In the genomic region with DNA sequence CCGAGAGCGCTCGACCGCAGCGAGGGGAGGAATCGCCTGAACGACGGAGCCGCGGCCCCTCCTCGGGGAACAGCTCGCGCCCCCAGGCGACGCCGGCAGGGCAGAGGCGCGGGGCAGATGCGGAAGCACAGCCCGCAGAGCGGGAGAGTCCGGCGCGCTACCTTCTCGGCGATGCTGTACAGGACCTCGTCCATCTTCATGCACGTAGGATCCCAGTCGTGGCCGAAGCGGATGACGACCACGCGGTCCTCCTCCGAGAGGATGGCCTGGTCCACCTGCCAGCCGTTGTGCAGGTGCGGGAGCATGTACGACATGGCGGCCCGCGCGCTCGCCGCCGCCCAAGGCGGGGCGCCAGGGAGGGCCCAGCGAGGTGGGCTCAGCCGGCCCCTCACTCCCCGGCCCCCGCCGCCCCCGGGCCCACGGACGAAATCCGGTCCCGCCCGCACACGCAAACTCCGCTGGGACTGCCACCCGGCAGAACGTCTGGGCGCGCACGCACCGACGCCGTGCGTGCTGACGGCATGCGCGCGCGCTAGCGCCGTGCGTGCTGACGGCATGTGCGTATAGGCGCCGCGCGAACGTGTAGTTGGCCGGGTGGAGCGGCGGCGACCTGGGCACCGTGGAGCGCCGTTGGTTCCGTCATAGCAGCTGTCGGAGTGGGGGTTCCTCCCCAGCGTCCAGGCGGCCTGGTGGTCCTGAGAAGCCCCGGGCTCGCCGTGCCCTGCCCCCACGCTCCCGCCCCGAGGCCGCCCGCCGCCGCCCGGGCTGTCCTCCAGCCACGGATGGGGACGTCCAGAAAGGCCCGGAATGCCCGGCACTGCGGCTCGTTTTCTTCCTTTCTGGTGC, we compare ENCODE assay signal across 1 cellular context.
TF ChIP-seq lines count a peak whose summit lies in the region.

A gene with protein sequence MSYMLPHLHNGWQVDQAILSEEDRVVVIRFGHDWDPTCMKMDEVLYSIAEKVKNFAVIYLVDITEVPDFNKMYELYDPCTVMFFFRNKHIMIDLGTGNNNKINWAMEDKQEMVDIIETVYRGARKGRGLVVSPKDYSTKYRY (minus strand): TSS at position 485 of the 846 bp plus-strand sequence. CDS start 171 bp downstream, at position 314.

TF ChIP-seq in WTC11, 78 proteins besides CTCF, POLR2A, EP300 and RAD21 (continued from another document and continues in another):
- TF ChIP-seq, protein P1, sequence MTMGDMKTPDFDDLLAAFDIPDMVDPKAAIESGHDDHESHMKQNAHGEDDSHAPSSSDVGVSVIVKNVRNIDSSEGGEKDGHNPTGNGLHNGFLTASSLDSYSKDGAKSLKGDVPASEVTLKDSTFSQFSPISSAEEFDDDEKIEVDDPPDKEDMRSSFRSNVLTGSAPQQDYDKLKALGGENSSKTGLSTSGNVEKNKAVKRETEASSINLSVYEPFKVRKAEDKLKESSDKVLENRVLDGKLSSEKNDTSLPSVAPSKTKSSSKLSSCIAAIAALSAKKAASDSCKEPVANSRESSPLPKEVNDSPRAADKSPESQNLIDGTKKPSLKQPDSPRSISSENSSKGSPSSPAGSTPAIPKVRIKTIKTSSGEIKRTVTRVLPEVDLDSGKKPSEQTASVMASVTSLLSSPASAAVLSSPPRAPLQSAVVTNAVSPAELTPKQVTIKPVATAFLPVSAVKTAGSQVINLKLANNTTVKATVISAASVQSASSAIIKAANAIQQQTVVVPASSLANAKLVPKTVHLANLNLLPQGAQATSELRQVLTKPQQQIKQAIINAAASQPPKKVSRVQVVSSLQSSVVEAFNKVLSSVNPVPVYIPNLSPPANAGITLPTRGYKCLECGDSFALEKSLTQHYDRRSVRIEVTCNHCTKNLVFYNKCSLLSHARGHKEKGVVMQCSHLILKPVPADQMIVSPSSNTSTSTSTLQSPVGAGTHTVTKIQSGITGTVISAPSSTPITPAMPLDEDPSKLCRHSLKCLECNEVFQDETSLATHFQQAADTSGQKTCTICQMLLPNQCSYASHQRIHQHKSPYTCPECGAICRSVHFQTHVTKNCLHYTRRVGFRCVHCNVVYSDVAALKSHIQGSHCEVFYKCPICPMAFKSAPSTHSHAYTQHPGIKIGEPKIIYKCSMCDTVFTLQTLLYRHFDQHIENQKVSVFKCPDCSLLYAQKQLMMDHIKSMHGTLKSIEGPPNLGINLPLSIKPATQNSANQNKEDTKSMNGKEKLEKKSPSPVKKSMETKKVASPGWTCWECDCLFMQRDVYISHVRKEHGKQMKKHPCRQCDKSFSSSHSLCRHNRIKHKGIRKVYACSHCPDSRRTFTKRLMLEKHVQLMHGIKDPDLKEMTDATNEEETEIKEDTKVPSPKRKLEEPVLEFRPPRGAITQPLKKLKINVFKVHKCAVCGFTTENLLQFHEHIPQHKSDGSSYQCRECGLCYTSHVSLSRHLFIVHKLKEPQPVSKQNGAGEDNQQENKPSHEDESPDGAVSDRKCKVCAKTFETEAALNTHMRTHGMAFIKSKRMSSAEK (CRISPR knock-in tag; IDR thresholded peaks at IDR 0.05; ENCODE audit: borderline replicate concordance), result no peak
- TF ChIP-seq, protein P2, sequence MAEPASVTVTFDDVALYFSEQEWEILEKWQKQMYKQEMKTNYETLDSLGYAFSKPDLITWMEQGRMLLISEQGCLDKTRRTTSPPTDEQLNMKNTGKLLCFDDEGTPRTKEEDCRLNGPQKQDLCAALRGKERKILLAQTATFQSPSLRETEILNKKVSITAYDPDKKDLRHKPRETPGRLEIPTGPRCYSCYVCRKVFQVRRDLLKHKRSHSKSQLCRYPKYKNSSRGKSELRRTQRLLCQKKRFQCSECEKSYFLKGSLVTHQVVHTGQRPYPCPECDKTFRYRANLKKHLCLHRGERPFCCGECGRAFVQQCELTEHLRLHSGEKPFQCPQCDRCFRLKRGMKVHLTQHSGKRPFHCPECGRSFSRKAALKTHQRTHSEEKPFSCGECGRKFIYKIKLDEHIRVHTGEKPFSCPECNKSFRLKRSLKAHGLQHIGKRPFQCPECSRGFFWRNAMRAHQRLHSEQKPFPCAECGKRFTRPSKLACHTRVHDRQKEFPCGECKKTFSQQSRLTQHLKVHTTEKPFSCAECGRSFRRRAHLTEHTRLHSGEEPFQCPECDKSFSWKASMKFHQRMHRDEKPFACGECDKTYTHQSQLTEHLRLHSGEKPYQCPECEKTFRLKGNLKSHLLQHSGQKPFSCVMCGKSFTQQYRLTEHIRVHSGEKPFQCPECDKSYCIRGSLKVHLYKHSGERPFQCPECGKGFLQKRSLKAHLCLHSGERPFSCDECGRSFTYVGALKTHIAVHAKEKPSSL (CRISPR knock-in tag; conservative IDR thresholded peaks at IDR 0.05), result no peak
- TF ChIP-seq ZNF416 (CRISPR knock-in tag; IDR thresholded peaks at IDR 0.05) (0 out of 2 replicates have a peak, but pooled peaks have one; percentile 14), CBFB (CRISPR knock-in tag; IDR thresholded peaks at IDR 0.05; ENCODE audit: low read depth) (peak; percentile 84; the same call in 1 of the 2 replicates), ZNF219 (CRISPR knock-in tag; IDR thresholded peaks at IDR 0.05; ENCODE audit: borderline replicate concordance) (0 out of 2 replicates have a peak, but pooled peaks have one; percentile 57), CREB1 (CRISPR knock-in tag; IDR thresholded peaks at IDR 0.05) (0 out of 2 replicates have a peak, but pooled peaks have one; percentile 31), ZNF263 (CRISPR knock-in tag; IDR thresholded peaks at IDR 0.05; ENCODE audit: low read depth) (0 out of 2 replicates have a peak, but pooled peaks have one; percentile 39), SP1 (CRISPR knock-in tag; conservative IDR thresholded peaks at IDR 0.05) (no peak), JUN (CRISPR knock-in tag; IDR thresholded peaks at IDR 0.05) (peak; percentile 23; the same call in 1 of the 2 replicates), SMAD4 (CRISPR knock-in tag; IDR thresholded peaks at IDR 0.05) (no peak), FOXJ3 (CRISPR knock-in tag; IDR thresholded peaks at IDR 0.05; ENCODE audit: borderline replicate concordance) (no peak), SOX15 (CRISPR knock-in tag; IDR thresholded peaks at IDR 0.05) (no peak)
- TF ChIP-seq, protein P3, sequence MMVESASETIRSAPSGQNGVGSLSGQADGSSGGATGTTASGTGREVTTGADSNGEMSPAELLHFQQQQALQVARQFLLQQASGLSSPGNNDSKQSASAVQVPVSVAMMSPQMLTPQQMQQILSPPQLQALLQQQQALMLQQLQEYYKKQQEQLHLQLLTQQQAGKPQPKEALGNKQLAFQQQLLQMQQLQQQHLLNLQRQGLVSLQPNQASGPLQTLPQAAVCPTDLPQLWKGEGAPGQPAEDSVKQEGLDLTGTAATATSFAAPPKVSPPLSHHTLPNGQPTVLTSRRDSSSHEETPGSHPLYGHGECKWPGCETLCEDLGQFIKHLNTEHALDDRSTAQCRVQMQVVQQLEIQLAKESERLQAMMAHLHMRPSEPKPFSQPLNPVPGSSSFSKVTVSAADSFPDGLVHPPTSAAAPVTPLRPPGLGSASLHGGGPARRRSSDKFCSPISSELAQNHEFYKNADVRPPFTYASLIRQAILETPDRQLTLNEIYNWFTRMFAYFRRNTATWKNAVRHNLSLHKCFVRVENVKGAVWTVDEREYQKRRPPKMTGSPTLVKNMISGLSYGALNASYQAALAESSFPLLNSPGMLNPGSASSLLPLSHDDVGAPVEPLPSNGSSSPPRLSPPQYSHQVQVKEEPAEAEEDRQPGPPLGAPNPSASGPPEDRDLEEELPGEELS (CRISPR knock-in tag; IDR thresholded peaks at IDR 0.05), result peak; percentile 78
- TF ChIP-seq, protein P4, sequence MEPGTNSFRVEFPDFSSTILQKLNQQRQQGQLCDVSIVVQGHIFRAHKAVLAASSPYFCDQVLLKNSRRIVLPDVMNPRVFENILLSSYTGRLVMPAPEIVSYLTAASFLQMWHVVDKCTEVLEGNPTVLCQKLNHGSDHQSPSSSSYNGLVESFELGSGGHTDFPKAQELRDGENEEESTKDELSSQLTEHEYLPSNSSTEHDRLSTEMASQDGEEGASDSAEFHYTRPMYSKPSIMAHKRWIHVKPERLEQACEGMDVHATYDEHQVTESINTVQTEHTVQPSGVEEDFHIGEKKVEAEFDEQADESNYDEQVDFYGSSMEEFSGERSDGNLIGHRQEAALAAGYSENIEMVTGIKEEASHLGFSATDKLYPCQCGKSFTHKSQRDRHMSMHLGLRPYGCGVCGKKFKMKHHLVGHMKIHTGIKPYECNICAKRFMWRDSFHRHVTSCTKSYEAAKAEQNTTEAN (CRISPR knock-in tag; IDR thresholded peaks at IDR 0.05), result peak; percentile 67; the same call in 1 of the 2 replicates
- TF ChIP-seq, protein P5, sequence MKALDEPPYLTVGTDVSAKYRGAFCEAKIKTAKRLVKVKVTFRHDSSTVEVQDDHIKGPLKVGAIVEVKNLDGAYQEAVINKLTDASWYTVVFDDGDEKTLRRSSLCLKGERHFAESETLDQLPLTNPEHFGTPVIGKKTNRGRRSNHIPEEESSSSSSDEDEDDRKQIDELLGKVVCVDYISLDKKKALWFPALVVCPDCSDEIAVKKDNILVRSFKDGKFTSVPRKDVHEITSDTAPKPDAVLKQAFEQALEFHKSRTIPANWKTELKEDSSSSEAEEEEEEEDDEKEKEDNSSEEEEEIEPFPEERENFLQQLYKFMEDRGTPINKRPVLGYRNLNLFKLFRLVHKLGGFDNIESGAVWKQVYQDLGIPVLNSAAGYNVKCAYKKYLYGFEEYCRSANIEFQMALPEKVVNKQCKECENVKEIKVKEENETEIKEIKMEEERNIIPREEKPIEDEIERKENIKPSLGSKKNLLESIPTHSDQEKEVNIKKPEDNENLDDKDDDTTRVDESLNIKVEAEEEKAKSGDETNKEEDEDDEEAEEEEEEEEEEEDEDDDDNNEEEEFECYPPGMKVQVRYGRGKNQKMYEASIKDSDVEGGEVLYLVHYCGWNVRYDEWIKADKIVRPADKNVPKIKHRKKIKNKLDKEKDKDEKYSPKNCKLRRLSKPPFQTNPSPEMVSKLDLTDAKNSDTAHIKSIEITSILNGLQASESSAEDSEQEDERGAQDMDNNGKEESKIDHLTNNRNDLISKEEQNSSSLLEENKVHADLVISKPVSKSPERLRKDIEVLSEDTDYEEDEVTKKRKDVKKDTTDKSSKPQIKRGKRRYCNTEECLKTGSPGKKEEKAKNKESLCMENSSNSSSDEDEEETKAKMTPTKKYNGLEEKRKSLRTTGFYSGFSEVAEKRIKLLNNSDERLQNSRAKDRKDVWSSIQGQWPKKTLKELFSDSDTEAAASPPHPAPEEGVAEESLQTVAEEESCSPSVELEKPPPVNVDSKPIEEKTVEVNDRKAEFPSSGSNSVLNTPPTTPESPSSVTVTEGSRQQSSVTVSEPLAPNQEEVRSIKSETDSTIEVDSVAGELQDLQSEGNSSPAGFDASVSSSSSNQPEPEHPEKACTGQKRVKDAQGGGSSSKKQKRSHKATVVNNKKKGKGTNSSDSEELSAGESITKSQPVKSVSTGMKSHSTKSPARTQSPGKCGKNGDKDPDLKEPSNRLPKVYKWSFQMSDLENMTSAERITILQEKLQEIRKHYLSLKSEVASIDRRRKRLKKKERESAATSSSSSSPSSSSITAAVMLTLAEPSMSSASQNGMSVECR (CRISPR knock-in tag; IDR thresholded peaks at IDR 0.05; ENCODE audit: borderline replicate concordance), result peak; percentile 56; the same call in 1 of the 2 replicates
- TF ChIP-seq, protein P6, sequence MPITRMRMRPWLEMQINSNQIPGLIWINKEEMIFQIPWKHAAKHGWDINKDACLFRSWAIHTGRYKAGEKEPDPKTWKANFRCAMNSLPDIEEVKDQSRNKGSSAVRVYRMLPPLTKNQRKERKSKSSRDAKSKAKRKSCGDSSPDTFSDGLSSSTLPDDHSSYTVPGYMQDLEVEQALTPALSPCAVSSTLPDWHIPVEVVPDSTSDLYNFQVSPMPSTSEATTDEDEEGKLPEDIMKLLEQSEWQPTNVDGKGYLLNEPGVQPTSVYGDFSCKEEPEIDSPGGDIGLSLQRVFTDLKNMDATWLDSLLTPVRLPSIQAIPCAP (CRISPR knock-in tag; IDR thresholded peaks at IDR 0.05), result no peak
- TF ChIP-seq, protein P7, sequence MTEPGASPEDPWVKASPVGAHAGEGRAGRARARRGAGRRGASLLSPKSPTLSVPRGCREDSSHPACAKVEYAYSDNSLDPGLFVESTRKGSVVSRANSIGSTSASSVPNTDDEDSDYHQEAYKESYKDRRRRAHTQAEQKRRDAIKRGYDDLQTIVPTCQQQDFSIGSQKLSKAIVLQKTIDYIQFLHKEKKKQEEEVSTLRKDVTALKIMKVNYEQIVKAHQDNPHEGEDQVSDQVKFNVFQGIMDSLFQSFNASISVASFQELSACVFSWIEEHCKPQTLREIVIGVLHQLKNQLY (CRISPR knock-in tag; IDR thresholded peaks at IDR 0.05), result no peak
- TF ChIP-seq, protein P8, sequence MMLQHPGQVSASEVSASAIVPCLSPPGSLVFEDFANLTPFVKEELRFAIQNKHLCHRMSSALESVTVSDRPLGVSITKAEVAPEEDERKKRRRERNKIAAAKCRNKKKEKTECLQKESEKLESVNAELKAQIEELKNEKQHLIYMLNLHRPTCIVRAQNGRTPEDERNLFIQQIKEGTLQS (CRISPR knock-in tag; conservative IDR thresholded peaks at IDR 0.05), result 0 out of 2 replicates have a peak, but pooled peaks have one; percentile 29
- TF ChIP-seq, protein P9, sequence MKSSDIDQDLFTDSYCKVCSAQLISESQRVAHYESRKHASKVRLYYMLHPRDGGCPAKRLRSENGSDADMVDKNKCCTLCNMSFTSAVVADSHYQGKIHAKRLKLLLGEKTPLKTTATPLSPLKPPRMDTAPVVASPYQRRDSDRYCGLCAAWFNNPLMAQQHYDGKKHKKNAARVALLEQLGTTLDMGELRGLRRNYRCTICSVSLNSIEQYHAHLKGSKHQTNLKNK (CRISPR knock-in tag; IDR thresholded peaks at IDR 0.05), result no peak
- TF ChIP-seq, protein P10, sequence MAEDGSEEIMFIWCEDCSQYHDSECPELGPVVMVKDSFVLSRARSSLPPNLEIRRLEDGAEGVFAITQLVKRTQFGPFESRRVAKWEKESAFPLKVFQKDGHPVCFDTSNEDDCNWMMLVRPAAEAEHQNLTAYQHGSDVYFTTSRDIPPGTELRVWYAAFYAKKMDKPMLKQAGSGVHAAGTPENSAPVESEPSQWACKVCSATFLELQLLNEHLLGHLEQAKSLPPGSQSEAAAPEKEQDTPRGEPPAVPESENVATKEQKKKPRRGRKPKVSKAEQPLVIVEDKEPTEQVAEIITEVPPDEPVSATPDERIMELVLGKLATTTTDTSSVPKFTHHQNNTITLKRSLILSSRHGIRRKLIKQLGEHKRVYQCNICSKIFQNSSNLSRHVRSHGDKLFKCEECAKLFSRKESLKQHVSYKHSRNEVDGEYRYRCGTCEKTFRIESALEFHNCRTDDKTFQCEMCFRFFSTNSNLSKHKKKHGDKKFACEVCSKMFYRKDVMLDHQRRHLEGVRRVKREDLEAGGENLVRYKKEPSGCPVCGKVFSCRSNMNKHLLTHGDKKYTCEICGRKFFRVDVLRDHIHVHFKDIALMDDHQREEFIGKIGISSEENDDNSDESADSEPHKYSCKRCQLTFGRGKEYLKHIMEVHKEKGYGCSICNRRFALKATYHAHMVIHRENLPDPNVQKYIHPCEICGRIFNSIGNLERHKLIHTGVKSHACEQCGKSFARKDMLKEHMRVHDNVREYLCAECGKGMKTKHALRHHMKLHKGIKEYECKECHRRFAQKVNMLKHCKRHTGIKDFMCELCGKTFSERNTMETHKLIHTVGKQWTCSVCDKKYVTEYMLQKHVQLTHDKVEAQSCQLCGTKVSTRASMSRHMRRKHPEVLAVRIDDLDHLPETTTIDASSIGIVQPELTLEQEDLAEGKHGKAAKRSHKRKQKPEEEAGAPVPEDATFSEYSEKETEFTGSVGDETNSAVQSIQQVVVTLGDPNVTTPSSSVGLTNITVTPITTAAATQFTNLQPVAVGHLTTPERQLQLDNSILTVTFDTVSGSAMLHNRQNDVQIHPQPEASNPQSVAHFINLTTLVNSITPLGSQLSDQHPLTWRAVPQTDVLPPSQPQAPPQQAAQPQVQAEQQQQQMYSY (CRISPR knock-in tag; IDR thresholded peaks at IDR 0.05), result no peak
